Comparison of ENCODE assay signal across 8 cellular contexts in the genomic region with DNA sequence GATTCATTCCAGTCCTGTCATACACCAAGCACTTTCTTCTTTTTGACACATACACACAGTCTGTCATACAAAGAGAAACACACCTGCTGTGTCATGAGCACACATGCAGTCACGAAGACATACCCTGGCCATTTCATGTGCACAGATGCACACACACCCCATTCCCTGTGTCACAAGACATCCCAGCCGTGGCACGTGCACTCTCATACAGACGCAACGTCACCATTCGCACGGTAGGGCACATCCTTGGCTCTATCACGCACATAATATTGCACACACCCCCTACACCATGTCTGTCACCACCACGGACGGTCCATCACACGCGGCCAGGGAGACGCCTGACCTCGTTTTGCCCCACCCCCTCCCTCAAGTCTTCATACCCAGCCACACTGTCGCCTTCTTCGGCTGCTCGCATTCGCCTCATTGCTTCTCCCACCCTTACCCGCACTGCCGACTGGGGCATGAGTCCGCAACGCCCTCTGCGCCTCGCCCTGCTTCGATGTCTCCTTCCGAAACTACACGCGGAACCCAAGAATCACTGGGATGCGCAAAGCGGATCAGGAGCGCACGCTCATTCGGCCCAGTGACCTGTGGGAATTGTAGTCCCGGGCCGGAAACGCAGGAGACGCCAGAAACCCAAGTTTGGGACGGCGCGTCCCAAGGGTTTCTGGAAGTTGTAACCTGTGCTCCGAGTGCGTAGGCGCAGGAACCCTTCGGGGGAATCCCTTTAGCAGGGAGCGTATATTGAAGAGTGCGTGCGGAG. TPM values are rescaled to one million over a fixed set of nuclear protein-coding genes. Genes with fewer than 3 reads are reported as not detected.
A peak's percentile ranks its signal among the peaks of the same experiment; 100 is the strongest.
DNase-seq lines count a peak whose midpoint lies in the region; ATAC-seq and TF ChIP-seq lines count a peak whose summit lies in the region.

No MANE protein-coding gene starts in this region.

- H3K9me3 ChIP-seq in RWPE2 (ENCODE audit: severe bottlenecking) (peaks cover 2% of the 10 kb centered on the region), lower lobe of right lung (no peaks in the 10 kb centered on the region), stomach (no peaks in the 10 kb centered on the region), HAP-1 (no peaks in the 10 kb centered on the region), PC-9 (ENCODE audit: insufficient read depth, low read depth) (peaks cover 4% of the 10 kb centered on the region; the same call in 1 of the 2 replicates)

- H3K9me2 ChIP-seq in PC-9 (ENCODE audit: insufficient read depth), result no peaks in the 10 kb centered on the region

- intact Hi-C loops in lower lobe of right lung (cut with DNase I) (no loop called here), stomach (cut with DNase I; ENCODE audit: low total_unique reads) (no loop called here), PC-9 (cut with micrococcal nuclease; ENCODE audit: unreplicated experiment) (no loop called here)

- no peak overlapping the region for H2AFZ ChIP-seq in PC-9

- H3K27me3 Mint-ChIP-seq in central memory CD8-positive, alpha-beta T cell, result peaks cover 88% of the 10 kb centered on the region

- H3K27ac ChIP-seq in RWPE2 (ENCODE audit: poor library complexity, severe bottlenecking), result no peak overlapping the region
- no peak overlapping the region for H3K27ac ChIP-seq in lower lobe of right lung
- no peak overlapping the region for H3K27ac ChIP-seq in stomach
- no peak overlapping the region for H3K27ac ChIP-seq in PC-9

- no peaks in the 10 kb centered on the region for H4K20me1 ChIP-seq in PC-9 (ENCODE audit: insufficient read depth)

- CTCF ChIA-PET in PC-9 (lab: Charles Lee), result no interaction called here

- H3K9me3 Mint-ChIP-seq in central memory CD8-positive, alpha-beta T cell, result no peaks in the 10 kb centered on the region

- H3K36me3 Mint-ChIP-seq in central memory CD8-positive, alpha-beta T cell (ENCODE audit: insufficient read depth), result peaks cover under 1% of the 10 kb centered on the region

- DNase-seq in Ammon's horn (ENCODE audit: low spot score) (peak; percentile 72), RWPE2 (ENCODE audit: low spot score) (no peak), lower lobe of right lung (peak; percentile 60), stomach (no peak), HAP-1 (ENCODE audit: low spot score in 2 of 2) (no peak), PC-9 (no peak), SKM-1 (lab: John Stamatoyannopoulos, UW; ENCODE audit: unreplicated experiment) (no peak)
- DNase-seq in central memory CD8-positive, alpha-beta T cell (ENCODE audit: low spot score in 2 of 2), result no peak

- 13 to 26% (median 16%) methylated on average over 38 to 47 of the region's 47 CpGs for WGBS in stomach, 5 donors

- H3K79me2 ChIP-seq in PC-9 (ENCODE audit: low read depth), result no peaks in the 10 kb centered on the region

- TF ChIP-seq CTCF in RWPE2 (IDR thresholded peaks at IDR 0.05; ENCODE audit: poor library complexity, severe bottlenecking), result no peak
- TF ChIP-seq CTCF in lower lobe of right lung (IDR thresholded peaks at IDR 0.05), result no peak
- no peak for TF ChIP-seq CTCF in stomach (IDR thresholded peaks at IDR 0.05)
- no peak for TF ChIP-seq CTCF in PC-9 (conservative IDR thresholded peaks at IDR 0.05)

- H3K4me3 Mint-ChIP-seq in central memory CD8-positive, alpha-beta T cell, result peak overlapping the region; percentile 70

- TF ChIP-seq EP300 in stomach (IDR thresholded peaks at IDR 0.05), result no peak

- H3K4me1 Mint-ChIP-seq in central memory CD8-positive, alpha-beta T cell, result peaks cover 10% of the 10 kb centered on the region

- no peaks in the 10 kb centered on the region for H3K27me3 ChIP-seq in RWPE2 (ENCODE audit: insufficient read depth, poor library complexity, severe bottlenecking)
- H3K27me3 ChIP-seq in lower lobe of right lung (ENCODE audit: low read depth), result peaks cover 14% of the 10 kb centered on the region
- H3K27me3 ChIP-seq in stomach, result peaks cover 0 to 35% (median 13%) of the 10 kb centered on the region in 3 donors
- H3K27me3 ChIP-seq in HAP-1 (ENCODE audit: low read depth), result peaks cover 3% of the 10 kb centered on the region; the same call in 1 of the 2 replicates
- H3K27me3 ChIP-seq in PC-9 (ENCODE audit: insufficient read depth, low read depth), result no peaks in the 10 kb centered on the region

- no peak overlapping the region for H3K4me2 ChIP-seq in PC-9

- H3K4me3 ChIP-seq in RWPE2 (ENCODE audit: severe bottlenecking) (peak overlapping the region; percentile 21), lower lobe of right lung (peak overlapping the region; percentile 53), stomach (peak overlapping the region; percentile 37 to 45 (median 42)), HAP-1 (no peak overlapping the region), PC-9 (no peak overlapping the region)

- peaks cover 6% of the 10 kb centered on the region; the same call in 1 of the 2 replicates for H3F3A ChIP-seq in PC-9 (ENCODE audit: insufficient read depth, low read depth)

- POLR2A ChIA-PET in PC-9 (lab: Charles Lee; ENCODE audit: unreplicated experiment), result no interaction called here

- ATAC-seq in RWPE2 (ENCODE audit: low read depth) (peak; percentile 63), lower lobe of right lung (peak; percentile 52 to 66)
- peak; percentile 14 for ATAC-seq in central memory CD8-positive, alpha-beta T cell (replicated peaks; ENCODE audit: extremely low read depth, poor library complexity, severe bottlenecking)

- no peak overlapping the region for H3K27ac Mint-ChIP-seq in central memory CD8-positive, alpha-beta T cell (ENCODE audit: low read depth)

- H3K4me1 ChIP-seq in RWPE2 (ENCODE audit: insufficient read depth, poor library complexity, severe bottlenecking) (no peaks in the 10 kb centered on the region), lower lobe of right lung (no peaks in the 10 kb centered on the region), stomach (peaks cover 0 to 10% (median 3%) of the 10 kb centered on the region in 4 donors), HAP-1 (no peaks in the 10 kb centered on the region), PC-9 (replicated peaks; ENCODE audit: insufficient read depth) (no peaks in the 10 kb centered on the region)

- no peak for TF ChIP-seq POLR2A in stomach (IDR thresholded peaks at IDR 0.05)

- in situ Hi-C loops in HAP-1 (cut with MboI; ENCODE audit: low sequenced_read_pairs), result no loop called here

- H3K36me3 ChIP-seq in RWPE2 (ENCODE audit: low read depth) (no peaks in the 10 kb centered on the region), lower lobe of right lung (no peaks in the 10 kb centered on the region), stomach (no peaks in the 10 kb centered on the region), HAP-1 (replicated peaks) (no peaks in the 10 kb centered on the region), PC-9 (ENCODE audit: low read depth) (no peaks in the 10 kb centered on the region)

- no TSS peak for BruUV-seq in PC-9 (replicated peaks; lab: Mats Ljungman, UMichigan)

RNA-seq across cellular contexts. Expression of gene ZNF283, which starts 6.8 kb away (rescaled TPM):
- 12.7 TPM for total RNA-seq in lower lobe of right lung
- 10 to 100 TPM in 2 of 5 donors, 1 to 10 TPM in 2, not detected in 1; 4.2 to 46.6 (median 7.8) TPM for total RNA-seq in stomach
- 1 to 10 TPM in 2 of 3 donors, under 1 TPM in 1; 0.61 to 2.2 (median 1.3) TPM for polyA plus RNA-seq in stomach
- total RNA-seq in PC-9 (2021), result 14.8 and 15.2 TPM in 2 replicates

RNA-seq across cellular contexts. Expression of gene LYPD5, which starts 18.0 kb away (rescaled TPM):
- total RNA-seq in lower lobe of right lung (7.5 TPM), stomach (under 1 TPM in 1 of 5 donors, not detected in 4; 0.43 TPM), PC-9 (2021) (2.6 and 2.9 TPM in 2 replicates)
- polyA plus RNA-seq in stomach, result 1 to 10 TPM in 2 of 3 donors, under 1 TPM in 1; 0.61 to 3.9 (median 2.6) TPM

RNA-seq across cellular contexts. Expression of gene KCNN4, which starts 39.5 kb away (rescaled TPM):
- total RNA-seq in lower lobe of right lung, result 3.6 TPM
- 100 to 1,000 TPM in 1 of 5 donors, 10 to 100 TPM in 3, 1 to 10 TPM in 1; 3.1 to 222 (median 32.7) TPM for total RNA-seq in stomach
- polyA plus RNA-seq in stomach, result 10 to 100 TPM in 1 of 3 donors, 1 to 10 TPM in 2; 7.6 to 22.4 (median 8.6) TPM
- total RNA-seq in PC-9 (2021), result 92.4 and 92.7 TPM in 2 replicates

Comparison
In these comparisons a context has a peak if more than half of its experiments do, and no peak if none do; other contexts are left out.
1. DNase-seq: peak in Ammon's horn (single experiment) and lower lobe of right lung (single experiment); none in RWPE2 (single experiment), central memory CD8-positive, alpha-beta T cell (0 of 2), stomach (single experiment), HAP-1 (0 of 2), PC-9 (0 of 2) and SKM-1 (single experiment).
2. H3K4me3 ChIP-seq: peak in RWPE2 (single experiment), lower lobe of right lung (single experiment) and stomach (4 of 4); none in HAP-1 (single experiment) and PC-9 (single experiment).
3. Peak in every context shown above with its lines, with median percentiles within 50 percentile points of each other: ATAC-seq.